ENCODE assay signal across 8 cellular contexts in genomic region chr10:102114861-102115618, GRCh38. TPM values are rescaled to one million over a fixed set of nuclear protein-coding genes. Genes with fewer than 3 reads are reported as not detected.
DNase-seq lines count a peak whose midpoint lies in the region; ATAC-seq and TF ChIP-seq lines count a peak whose summit lies in the region.

No MANE protein-coding gene starts in this region.

- H3K4me3 ChIP-seq in fibroblast of the aortic adventitia (ENCODE audit: low read depth, low read length) = peak overlapping the region; percentile 82

- no peaks in the 10 kb centered on the region for H3K36me3 Mint-ChIP-seq in IgD-negative memory B cell
- H3K36me3 Mint-ChIP-seq in nephron (ENCODE audit: low read depth) = peaks cover 25% of the 10 kb centered on the region

- H3K4me1 Mint-ChIP-seq in IgD-negative memory B cell (peaks cover 28 to 50% (median 43%) of the 10 kb centered on the region in 3 donors), nephron (peaks cover 65% of the 10 kb centered on the region)
- peaks cover 74% of the 10 kb centered on the region for H3K4me1 Mint-ChIP-seq in stimulated activated naive CD8-positive, alpha-beta T cell treated with anti-CD3 and anti-CD28 coated beads, Interleukin-15, amount 100 ng/mL, for 72 hours

- H3K4me3 Mint-ChIP-seq in IgD-negative memory B cell = peak overlapping the region; percentile 82 to 97 (median 90)
- H3K4me3 Mint-ChIP-seq in nephron = peak overlapping the region; percentile 92 to 98 (median 97)
- peak overlapping the region; percentile 91 to 99 for H3K4me3 Mint-ChIP-seq in stimulated activated naive CD8-positive, alpha-beta T cell treated with anti-CD3 and anti-CD28 coated beads, Interleukin-15, amount 100 ng/mL, for 72 hours

- H3K9me3 Mint-ChIP-seq in IgD-negative memory B cell = no peaks in the 10 kb centered on the region
- no peaks in the 10 kb centered on the region for H3K9me3 Mint-ChIP-seq in nephron
- H3K9me3 Mint-ChIP-seq in stimulated activated naive CD8-positive, alpha-beta T cell treated with anti-CD3 and anti-CD28 coated beads, Interleukin-15, amount 100 ng/mL, for 72 hours = no peaks in the 10 kb centered on the region

- TF ChIP-seq CTCF in fibroblast of the aortic adventitia (IDR thresholded peaks at IDR 0.05; ENCODE audit: insufficient read depth, low read length) (no peak), nephron (IDR thresholded peaks at IDR 0.05; ENCODE audit: unreplicated experiment in 3 of 3) (no peak)

- DNase-seq in DMS 273 treated with DMSO at 0.1 percent for 48 hours (lab: John Stamatoyannopoulos, UW) (peak; percentile 42), RPMI8226 (peak; percentile 91), fibroblast of the aortic adventitia (ENCODE audit: low read depth) (peak; percentile 62)
- peak; percentile 81 for DNase-seq in activated T-helper 9 cell treated with anti-CD3 and anti-CD28 coated beads, Interleukin-2, amount 50 U/mL, for 16 hours (ENCODE audit: low read depth)
- DNase-seq in stimulated activated naive CD8-positive, alpha-beta T cell treated with anti-CD3 and anti-CD28 coated beads, Interleukin-15, amount 100 ng/mL, for 72 hours = peak; percentile 72 to 78

- H3K27me3 Mint-ChIP-seq in IgD-negative memory B cell (no peaks in the 10 kb centered on the region), nephron (ENCODE audit: low read depth) (no peaks in the 10 kb centered on the region)
- H3K27me3 Mint-ChIP-seq in stimulated activated naive CD8-positive, alpha-beta T cell treated with anti-CD3 and anti-CD28 coated beads, Interleukin-15, amount 100 ng/mL, for 72 hours = no peaks in the 10 kb centered on the region

- H3K27ac Mint-ChIP-seq in IgD-negative memory B cell (peak overlapping the region; percentile 85 to 97 (median 94)), nephron (peak overlapping the region; percentile 95 to 99 (median 96))
- H3K27ac Mint-ChIP-seq in stimulated activated naive CD8-positive, alpha-beta T cell treated with anti-CD3 and anti-CD28 coated beads, Interleukin-15, amount 100 ng/mL, for 72 hours = peak overlapping the region; percentile 92 to 94

- peak; percentile 63 for ATAC-seq in GM21390 (IDR thresholded peaks at IDR 0.05; ENCODE audit: unreplicated experiment)
- peak; percentile 68 for ATAC-seq in stimulated activated naive CD8-positive, alpha-beta T cell treated with anti-CD3 and anti-CD28 coated beads, Interleukin-15, amount 100 ng/mL, for 72 hours

RNA-seq across cellular contexts. Expression of gene LDB1, which starts 5.1 kb away (rescaled TPM):
- 24.8 TPM for polyA plus RNA-seq in IgD-negative memory B cell
- 28.3 and 35.6 TPM in 2 replicates for total RNA-seq in fibroblast of the aortic adventitia (ENCODE audit: low replicate concordance)

RNA-seq across cellular contexts. Expression of gene PPRC1, which starts 17.8 kb away (rescaled TPM):
- 14.2 TPM for polyA plus RNA-seq in IgD-negative memory B cell
- 14.3 and 22.8 TPM in 2 replicates for total RNA-seq in fibroblast of the aortic adventitia (ENCODE audit: low replicate concordance)

RNA-seq across cellular contexts. Expression of gene NOLC1, which starts 37.1 kb away (rescaled TPM):
- polyA plus RNA-seq in IgD-negative memory B cell = 56.9 TPM
- total RNA-seq in fibroblast of the aortic adventitia (ENCODE audit: low replicate concordance) = 37.2 and 45.3 TPM in 2 replicates

RNA-seq across cellular contexts. Expression of gene HPS6, which starts 49.9 kb away (rescaled TPM):
- polyA plus RNA-seq in IgD-negative memory B cell = 21.9 TPM
- 18.2 and 37.0 TPM in 2 replicates for total RNA-seq in fibroblast of the aortic adventitia (ENCODE audit: low replicate concordance)

RNA-seq across cellular contexts. Expression of gene ARMH3, which starts 59.1 kb away (rescaled TPM):
- 39.3 TPM for polyA plus RNA-seq in IgD-negative memory B cell
- 13.6 and 25.3 TPM in 2 replicates for total RNA-seq in fibroblast of the aortic adventitia (ENCODE audit: low replicate concordance)

Comparison
In these comparisons a context has a peak if more than half of its experiments do, and no peak if none do; other contexts are left out.
1. Peak in every context shown above with its lines: DNase-seq, ATAC-seq and H3K4me3 ChIP-seq.